ENCODE assay signal across 31 cellular contexts in the genomic region with DNA sequence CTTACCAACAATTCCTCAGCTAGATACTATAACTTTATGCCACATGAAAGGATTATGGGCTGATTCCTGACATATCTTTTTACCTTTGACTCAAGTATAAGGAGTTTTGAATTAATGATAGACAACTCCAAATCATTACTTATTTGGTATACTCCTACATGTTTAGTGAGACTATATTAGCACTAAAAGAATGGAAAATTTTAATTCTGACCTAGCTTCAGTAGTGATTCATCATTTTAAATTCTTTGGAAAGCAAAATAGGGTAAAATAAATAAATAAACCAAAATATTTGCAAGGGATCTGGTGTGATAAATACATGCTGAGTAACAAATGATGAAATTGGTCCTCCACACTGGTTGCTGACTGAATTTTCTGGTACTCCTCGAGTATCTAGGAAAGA. TPM values are rescaled to one million over a fixed set of nuclear protein-coding genes. Genes with fewer than 3 reads are reported as not detected.
"Had no signal": no experiment of that assay in that cellular context is flagged by ENCODE, and none has a peak within 500 bp of the region (broad histone marks: within the 10 kb centered on the region; RNA-seq: fewer than 3 reads in every experiment).

No MANE protein-coding gene starts in this region.

- H3K36me3 ChIP-seq: breast epithelium, cardiac muscle cell, esophagus squamous epithelium, WERI-Rb-1 had no signal

- H3K9me3 ChIP-seq: body of pancreas, breast epithelium, esophagus squamous epithelium had no signal

- H3K27me3 ChIP-seq: body of pancreas, breast epithelium, cardiac muscle cell, esophagus squamous epithelium had no signal

- H3K4me3 ChIP-seq: body of pancreas, breast epithelium, cardiac muscle cell, esophagus squamous epithelium had no signal

- H3K4me1 ChIP-seq: body of pancreas, breast epithelium, esophagus squamous epithelium had no signal

- DNase-seq: activated B cell treated with CpG ODN at 0.5 μM for 24 hours; activated CD4-positive, alpha-beta T cell treated with anti-CD3 and anti-CD28 coated beads for 48 hours; activated CD4-positive, alpha-beta T cell treated with anti-CD3 and anti-CD28 coated beads, Interleukin-2, amount 50 U/mL, for 1 hour; activated CD4-positive, alpha-beta T cell treated with anti-CD3 and anti-CD28 coated beads, Interleukin-2, amount 50 U/mL, for 48 hours; activated CD8-positive, alpha-beta memory T cell treated with anti-CD3 and anti-CD28 coated beads for 24 hours; activated CD8-positive, alpha-beta T cell treated with anti-CD3 and anti-CD28 coated beads for 36 hours; activated gamma-delta T cell; activated naive CD4-positive, alpha-beta T cell; activated naive CD4-positive, alpha-beta T cell treated with anti-CD3 and anti-CD28 coated beads, Interleukin-2, amount 10 ng/mL, durations not matched to agents 7 days and 5 days; activated naive CD8-positive, alpha-beta T cell treated with anti-CD3 and anti-CD28 coated beads, Interleukin-2, amount 10 ng/mL, durations not matched to agents 7 days and 5 days; activated T-cell treated with anti-CD3 and anti-CD28 coated beads, Interleukin-2, amount 50 U/mL, for 1 hour; activated T-cell treated with anti-CD3 and anti-CD28 coated beads, Interleukin-2, amount 50 U/mL, for 48 hours; amniotic stem cell; anterior cingulate cortex; body of pancreas; cortex of kidney; effector CD8-positive, alpha-beta T cell; esophagus squamous epithelium; head of caudate nucleus; T-helper 1 cell; T-helper 17 cell; T1000; WERI-Rb-1 had no signal

- H3K27ac ChIP-seq: body of pancreas, breast epithelium, cardiac muscle cell, epithelial cell of prostate, esophagus squamous epithelium, WERI-Rb-1 had no signal

- ATAC-seq: activated CD4-positive, CD25-positive, alpha-beta regulatory T cell treated with anti-CD3 and anti-CD28 coated beads, Interleukin-2, amount 50 U/mL, for 24 hours; activated CD8-positive, alpha-beta T cell treated with anti-CD3 and anti-CD28 coated beads for 36 hours; activated naive CD4-positive, alpha-beta T cell treated with anti-CD3 and anti-CD28 coated beads, Interleukin-2, amount 50 U/mL, for 72 hours; body of pancreas; T-helper 17 cell had no signal

RNA-seq across cellular contexts. Expression of a gene that starts 42.3 kb away (rescaled TPM):
- total RNA-seq: activated B cell treated with CpG ODN at 0.5 μM for 24 hours; activated CD8-positive, alpha-beta T cell treated with anti-CD3 and anti-CD28 coated beads for 36 hours; activated naive CD8-positive, alpha-beta T cell treated with anti-CD3 and anti-CD28 coated beads, Interleukin-2, amount 10 ng/mL, durations not matched to agents 7 days and 5 days; activated T-helper 1 cell treated with anti-CD3 and anti-CD28 coated beads, Interleukin-12 subunit alpha, Interleukin-12 subunit beta, Interleukin-2, Interleukin-4 antibody, amounts not matched to agents 30 ng/mL and 10 ng/mL and 1 ng/mL, durations not matched to agents 14 hours and 24 hours and 36 hours; activated T-helper 2 cell treated with anti-CD3 and anti-CD28 coated beads, Interferon-gamma antibody, Interleukin-2, Interleukin-4, amounts not matched to agents 10 μg/mL and 5 μg/mL and 100 μg/mL, durations not matched to agents 14 hours and 24 hours and 36 hours; dermis microvascular lymphatic vessel endothelial cell had no signal
